Comparison of ENCODE assay signal across 8 cellular contexts in genomic region chr17:46373418-46373817, GRCh38. TPM values are rescaled to one million over a fixed set of nuclear protein-coding genes. Genes with fewer than 3 reads are reported as not detected.
DNase-seq lines count a peak whose midpoint lies in the region; ATAC-seq, FAIRE-seq and TF ChIP-seq lines count a peak whose summit lies in the region.
"Not testable (repeated sequence)": the region's sequence is repeated elsewhere in the genome, so short reads cannot be mapped to it uniquely, and the experiment has no call there.
"Had no signal": no experiment of that assay in that cellular context is flagged by ENCODE, and none has a peak within 500 bp of the region (broad histone marks: within the 10 kb centered on the region; RNA-seq: fewer than 3 reads in every experiment).

No MANE protein-coding gene starts in this region.

- peak; percentile 15 for FAIRE-seq in K562 (lab: Jason Lieb, UNC)

- not testable (repeated sequence) for TF ChIP-seq RAD21 in K562 (CRISPR knock-in tag; conservative IDR thresholded peaks at IDR 0.05 in 1 of 2, IDR thresholded peaks at IDR 0.05 in 1 of 2)

- in situ Hi-C loops in K562 (cut with MboI), result loop anchor here (25.0 kb wide), 1 partner anchor 111 kb away; no protein-coding TSS in a partner anchor

- not testable (repeated sequence) for H3K36me3 ChIP-seq in K562 (ENCODE audit: control insufficient read depth, insufficient read depth, low read length)

- not testable (repeated sequence) for H4K20me1 ChIP-seq in K562 (replicated peaks; ENCODE audit: control insufficient read depth, insufficient read depth, low read length)

- H3K4me3 ChIP-seq in K562, result not testable (repeated sequence)

- not testable (repeated sequence) for H3K4me1 ChIP-seq in K562 (replicated peaks in 1 of 2; ENCODE audit: control insufficient read depth in 2 of 2, insufficient read depth in 2 of 2, low read length in 2 of 2)

- ATAC-seq in GM18907 (IDR thresholded peaks at IDR 0.05; ENCODE audit: unreplicated experiment) (peak; percentile 40), GM21786 (IDR thresholded peaks at IDR 0.05; ENCODE audit: unreplicated experiment) (peak; percentile 45), HG03378 (IDR thresholded peaks at IDR 0.05; ENCODE audit: unreplicated experiment) (peak; percentile 54), activated B cell treated with CpG ODN at 0.5 μM for 24 hours (ENCODE audit: low read depth) (peak; percentile 79), K562 (peak; percentile 80), left ventricle myocardium superior (peak; percentile 61)
- peak; percentile 40 to 59 for ATAC-seq in naive thymus-derived CD8-positive, alpha-beta T cell

- not testable (repeated sequence) for H3K27ac Mint-ChIP-seq in activated B cell treated with CpG ODN at 0.5 μM for 24 hours; naive thymus-derived CD8-positive, alpha-beta T cell

- H3K4me3 Mint-ChIP-seq in activated B cell treated with CpG ODN at 0.5 μM for 24 hours; naive thymus-derived CD8-positive, alpha-beta T cell: not testable (repeated sequence)

- not testable (repeated sequence) for H3K4me2 ChIP-seq in K562 (ENCODE audit: insufficient read depth, low read length)

- not testable (repeated sequence) for H3K79me2 ChIP-seq in K562 (ENCODE audit: control insufficient read depth, insufficient read depth, low read length)

- not testable (repeated sequence) for H3K27me3 Mint-ChIP-seq in activated B cell treated with CpG ODN at 0.5 μM for 24 hours; naive thymus-derived CD8-positive, alpha-beta T cell

- POLR2A ChIA-PET in activated B cell treated with CpG ODN at 0.5 μM for 24 hours (lab: Charles Lee); K562 (lab: Yijun Ruan, JAX); naive thymus-derived CD8-positive, alpha-beta T cell (lab: Charles Lee): not testable (repeated sequence)

- not testable (repeated sequence) for DNase-seq in activated B cell treated with CpG ODN at 0.5 μM for 24 hours; K562 (ENCODE audit: extremely low read depth in 1 of 4, low spot score in 3 of 4); left ventricle myocardium superior; naive thymus-derived CD8-positive, alpha-beta T cell

- H3K36me3 Mint-ChIP-seq in activated B cell treated with CpG ODN at 0.5 μM for 24 hours (ENCODE audit: low read depth); naive thymus-derived CD8-positive, alpha-beta T cell: not testable (repeated sequence)

- TF ChIP-seq EP300 in K562 (IDR thresholded peaks at IDR 0.05; ENCODE audit: low read length), result not testable (repeated sequence)

- H3K9ac ChIP-seq in K562 (ENCODE audit: insufficient read depth in 1 of 2, low read depth in 2 of 2, low read length in 2 of 2), result not testable (repeated sequence)

- not testable (repeated sequence) for H3K27ac ChIP-seq in K562 (ENCODE audit: extremely low read depth, low read depth, low read length)

- not testable (repeated sequence) for H3K9me3 ChIP-seq in K562 (replicated peaks; ENCODE audit: control insufficient read depth, insufficient read depth, low read depth, low read length)

- H3K9me3 Mint-ChIP-seq in activated B cell treated with CpG ODN at 0.5 μM for 24 hours; naive thymus-derived CD8-positive, alpha-beta T cell: not testable (repeated sequence)

- not testable (repeated sequence) for TF ChIP-seq POLR2A in K562 (conservative IDR thresholded peaks at IDR 0.05)

- H3K4me1 Mint-ChIP-seq in activated B cell treated with CpG ODN at 0.5 μM for 24 hours; naive thymus-derived CD8-positive, alpha-beta T cell: not testable (repeated sequence)

- no CpG with 5 or more reads among the region's 7 CpGs for WGBS in K562 (ENCODE audit: insufficient coverage, low coverage, missing lambda C conversion rate)

- not testable (repeated sequence) for H2AFZ ChIP-seq in K562 (ENCODE audit: low read depth, low read length)

- TSS peak; percentile 35 for BruUV-seq in K562 (replicated peaks; lab: Mats Ljungman, UMichigan)

- not testable (repeated sequence) for H3K27me3 ChIP-seq in K562 (ENCODE audit: control insufficient read depth in 2 of 2, insufficient read depth in 2 of 2, low read length in 2 of 2)

- intact Hi-C loops in activated B cell treated with CpG ODN at 0.5 μM for 24 hours (cut with micrococcal nuclease); K562 (cut with micrococcal nuclease); left ventricle myocardium superior (cut with micrococcal nuclease): not testable (repeated sequence)

- not testable (repeated sequence) for H3K9me1 ChIP-seq in K562 (ENCODE audit: control insufficient read depth, insufficient read depth, low read length)

- TF ChIP-seq CTCF in activated B cell treated with CpG ODN at 0.5 μM for 24 hours (IDR thresholded peaks at IDR 0.05); K562 (IDR thresholded peaks at IDR 0.05 in 2 of 3, conservative IDR thresholded peaks at IDR 0.05 in 1 of 3; ENCODE audit: insufficient read depth in 2 of 3, low read depth in 1 of 3, low read length in 3 of 3): not testable (repeated sequence)

- CTCF ChIA-PET in activated B cell treated with CpG ODN at 0.5 μM for 24 hours (lab: Charles Lee); K562 (lab: Yijun Ruan, JAX; ENCODE audit: low intra/inter-chr PET ratio): not testable (repeated sequence)

RNA-seq across cellular contexts. Expression of gene ARL17B, which starts 11.9 kb away (rescaled TPM):
- total RNA-seq in activated B cell treated with CpG ODN at 0.5 μM for 24 hours (35.7 and 43.3 TPM in 2 replicates), K562 (2014; rRNA removed) (4.4 and 8.2 TPM in 2 replicates), K562 (2014; rRNA removed; fragmentation: Illumina TruSeq; extraction: Trizol) (5.0 and 6.2 TPM in 2 replicates), K562 (2015; rRNA removed; fragmentation: Illumina TruSeq; extraction: Trizol) (4.0 and 4.5 TPM in 2 replicates), K562 (2021) (11.9 and 12.1 TPM in 2 replicates), left ventricle myocardium superior (17.8 TPM)
- 15.3 and 31.1 TPM in 2 replicates for total RNA-seq in K562 (2011; cell fraction: chromatin; rRNA removed; ENCODE audit: low replicate concordance)
- total RNA-seq in K562 (2011; cell fraction: nucleolus; rRNA removed), result 6.5 and 8.8 TPM in 2 replicates
- 11.1 and 13.6 TPM in 2 replicates for total RNA-seq in K562 (2011; cell fraction: nucleoplasm; rRNA removed)
- polyA plus RNA-seq in K562 (2011; rRNA removed) (5.7 and 8.4 TPM in 2 replicates), K562 (2014; fragmentation: Illumina TruSeq; extraction: Trizol) (3.4 and 7.2 TPM in 2 replicates), K562 (2014; fragmentation: Nextera tagmentation; extraction: Ambion mirVana) (10 to 100 TPM; 19.3 to 24.2 TPM), K562 (2014; rRNA removed) (7.0 and 14.5 TPM in 2 replicates)
- 1.4 and 2.4 TPM in 2 replicates for polyA plus RNA-seq in K562 (2011; cell fraction: cytosol; rRNA removed)
- 13.0 and 14.0 TPM in 2 replicates for polyA plus RNA-seq in K562 (2011; cell fraction: nucleus; rRNA removed)
- polyA plus RNA-seq in K562 (2012), result 2.6 and 10.0 TPM in 2 replicates
- polyA minus RNA-seq in K562 (2011; rRNA and poly(A)+ RNA removed), result 3.3 and 4.0 TPM in 2 replicates
- 1.1 and 4.6 TPM in 2 replicates for polyA minus RNA-seq in K562 (2011; cell fraction: cytosol; rRNA and poly(A)+ RNA removed)
- 3.9 and 5.1 TPM in 2 replicates for polyA minus RNA-seq in K562 (2011; cell fraction: nucleus; rRNA and poly(A)+ RNA removed)
- total RNA-seq in naive thymus-derived CD8-positive, alpha-beta T cell, result 10 to 100 TPM; 19.4 to 30.3 TPM
- polyA plus RNA-seq in naive thymus-derived CD8-positive, alpha-beta T cell, result 10 to 100 TPM; 31.8 to 32.7 (median 32.4) TPM
- total RNA-seq: ascending aorta had no signal
